1 cellular context compared by ENCODE assay signal in the genomic region with DNA sequence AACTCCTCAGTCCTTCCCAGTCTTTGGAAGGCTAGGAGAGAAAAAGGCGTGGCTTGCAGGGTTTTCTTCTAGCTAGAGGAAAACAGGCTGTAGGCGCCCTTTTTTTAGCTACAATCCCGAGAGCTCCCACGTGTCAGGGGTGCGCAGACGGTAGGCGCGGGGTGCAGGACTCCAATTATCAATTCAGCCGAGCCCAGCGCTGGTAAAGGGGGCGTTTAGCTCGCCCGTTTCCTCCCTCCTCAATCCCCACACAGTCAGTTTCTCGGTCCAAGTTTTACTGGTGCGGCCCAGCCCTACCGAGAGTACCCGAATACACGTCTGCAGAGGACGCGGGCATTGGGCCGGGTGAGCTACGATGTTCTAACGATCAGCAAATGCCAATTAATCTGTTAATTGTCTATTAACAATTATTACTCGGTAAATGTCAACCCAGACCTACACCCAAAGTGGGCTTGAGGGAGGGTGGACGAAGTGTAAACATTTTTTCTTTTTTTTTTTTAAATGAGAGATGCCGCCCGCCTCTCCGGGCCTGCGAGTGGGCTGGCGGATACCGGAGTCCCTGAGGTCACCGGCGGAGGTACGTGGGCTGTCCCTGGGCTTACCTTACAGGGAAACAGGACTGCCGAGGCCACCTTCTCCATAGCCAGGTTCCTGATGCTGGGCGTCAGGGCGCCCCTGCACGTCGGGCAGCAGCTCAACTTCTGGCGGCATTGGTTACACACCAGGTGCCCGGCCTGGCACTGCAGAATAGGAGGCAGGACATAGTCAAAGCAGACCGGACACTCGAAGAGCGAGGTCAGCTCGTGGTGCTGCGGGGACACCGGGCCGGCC.
A peak's percentile ranks its signal among the peaks of the same experiment; 100 is the strongest.
TF ChIP-seq lines count a peak whose summit lies in the region.

No MANE protein-coding gene starts in this region.

TF ChIP-seq in HEK293, 187 proteins besides CTCF, POLR2A, EP300 and RAD21 (continued from another document):
- TF ChIP-seq, protein P1, sequence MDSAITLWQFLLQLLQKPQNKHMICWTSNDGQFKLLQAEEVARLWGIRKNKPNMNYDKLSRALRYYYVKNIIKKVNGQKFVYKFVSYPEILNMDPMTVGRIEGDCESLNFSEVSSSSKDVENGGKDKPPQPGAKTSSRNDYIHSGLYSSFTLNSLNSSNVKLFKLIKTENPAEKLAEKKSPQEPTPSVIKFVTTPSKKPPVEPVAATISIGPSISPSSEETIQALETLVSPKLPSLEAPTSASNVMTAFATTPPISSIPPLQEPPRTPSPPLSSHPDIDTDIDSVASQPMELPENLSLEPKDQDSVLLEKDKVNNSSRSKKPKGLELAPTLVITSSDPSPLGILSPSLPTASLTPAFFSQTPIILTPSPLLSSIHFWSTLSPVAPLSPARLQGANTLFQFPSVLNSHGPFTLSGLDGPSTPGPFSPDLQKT (IDR thresholded peaks at IDR 0.05; ENCODE audit: borderline replicate concordance, low read depth, low read length): no peak
- TF ChIP-seq, protein P2, sequence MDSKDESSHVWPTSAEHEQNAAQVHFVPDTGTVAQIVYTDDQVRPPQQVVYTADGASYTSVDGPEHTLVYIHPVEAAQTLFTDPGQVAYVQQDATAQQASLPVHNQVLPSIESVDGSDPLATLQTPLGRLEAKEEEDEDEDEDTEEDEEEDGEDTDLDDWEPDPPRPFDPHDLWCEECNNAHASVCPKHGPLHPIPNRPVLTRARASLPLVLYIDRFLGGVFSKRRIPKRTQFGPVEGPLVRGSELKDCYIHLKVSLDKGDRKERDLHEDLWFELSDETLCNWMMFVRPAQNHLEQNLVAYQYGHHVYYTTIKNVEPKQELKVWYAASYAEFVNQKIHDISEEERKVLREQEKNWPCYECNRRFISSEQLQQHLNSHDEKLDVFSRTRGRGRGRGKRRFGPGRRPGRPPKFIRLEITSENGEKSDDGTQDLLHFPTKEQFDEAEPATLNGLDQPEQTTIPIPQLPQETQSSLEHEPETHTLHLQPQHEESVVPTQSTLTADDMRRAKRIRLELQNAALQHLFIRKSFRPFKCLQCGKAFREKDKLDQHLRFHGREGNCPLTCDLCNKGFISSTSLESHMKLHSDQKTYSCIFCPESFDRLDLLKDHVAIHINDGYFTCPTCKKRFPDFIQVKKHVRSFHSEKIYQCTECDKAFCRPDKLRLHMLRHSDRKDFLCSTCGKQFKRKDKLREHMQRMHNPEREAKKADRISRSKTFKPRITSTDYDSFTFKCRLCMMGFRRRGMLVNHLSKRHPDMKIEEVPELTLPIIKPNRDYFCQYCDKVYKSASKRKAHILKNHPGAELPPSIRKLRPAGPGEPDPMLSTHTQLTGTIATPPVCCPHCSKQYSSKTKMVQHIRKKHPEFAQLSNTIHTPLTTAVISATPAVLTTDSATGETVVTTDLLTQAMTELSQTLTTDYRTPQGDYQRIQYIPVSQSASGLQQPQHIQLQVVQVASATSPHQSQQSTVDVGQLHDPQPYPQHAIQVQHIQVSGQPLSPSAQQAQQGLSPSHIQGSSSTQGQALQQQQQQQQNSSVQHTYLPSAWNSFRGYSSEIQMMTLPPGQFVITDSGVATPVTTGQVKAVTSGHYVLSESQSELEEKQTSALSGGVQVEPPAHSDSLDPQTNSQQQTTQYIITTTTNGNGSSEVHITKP (tag by site-specific recombination; IDR thresholded peaks at IDR 0.05): peak; percentile 86
- TF ChIP-seq KLF1 (tag by site-specific recombination; IDR thresholded peaks at IDR 0.05) (no peak), ZNF560 (tag by site-specific recombination; IDR thresholded peaks at IDR 0.05; ENCODE audit: borderline replicate concordance) (no peak), ZNF571 (tag by site-specific recombination; IDR thresholded peaks at IDR 0.05) (no peak), ZNF2 (tag by site-specific recombination; IDR thresholded peaks at IDR 0.05) (no peak), ZNF416 (tag by site-specific recombination; IDR thresholded peaks at IDR 0.05) (no peak), ZNF121 (tag by site-specific recombination; IDR thresholded peaks at IDR 0.05) (no peak), ZNF138 (tag by site-specific recombination; IDR thresholded peaks at IDR 0.05; ENCODE audit: borderline replicate concordance) (no peak), KLF10 (tag by site-specific recombination; IDR thresholded peaks at IDR 0.05) (no peak), ZSCAN16 (tag by site-specific recombination; IDR thresholded peaks at IDR 0.05) (no peak), EGR2 (tag by site-specific recombination; IDR thresholded peaks at IDR 0.05; ENCODE audit: low read depth) (peak; percentile 50), ZNF629 (tag by site-specific recombination; IDR thresholded peaks at IDR 0.05) (no peak), ZNF830 (tag by site-specific recombination; IDR thresholded peaks at IDR 0.05; ENCODE audit: low read depth) (no peak), ZNF266 (tag by site-specific recombination; IDR thresholded peaks at IDR 0.05; ENCODE audit: low read depth) (no peak), ZFP69B (tag by site-specific recombination; IDR thresholded peaks at IDR 0.05) (no peak), ZBTB1 (tag by site-specific recombination; IDR thresholded peaks at IDR 0.05) (no peak), ZXDB (tag by site-specific recombination; IDR thresholded peaks at IDR 0.05) (no peak), ZNF19 (tag by site-specific recombination; IDR thresholded peaks at IDR 0.05; ENCODE audit: low read depth) (no peak), ZNF529 (tag by site-specific recombination; IDR thresholded peaks at IDR 0.05; ENCODE audit: insufficient replicate concordance) (no peak), HOXC10 (CRISPR knock-in tag; IDR thresholded peaks at IDR 0.05) (0 out of 2 replicates have a peak, but pooled peaks have one; percentile 27), ZNF660 (tag by site-specific recombination; IDR thresholded peaks at IDR 0.05) (no peak), ZNF292 (tag by site-specific recombination; IDR thresholded peaks at IDR 0.05; ENCODE audit: borderline replicate concordance, low read depth) (no peak)
- TF ChIP-seq, protein P3, sequence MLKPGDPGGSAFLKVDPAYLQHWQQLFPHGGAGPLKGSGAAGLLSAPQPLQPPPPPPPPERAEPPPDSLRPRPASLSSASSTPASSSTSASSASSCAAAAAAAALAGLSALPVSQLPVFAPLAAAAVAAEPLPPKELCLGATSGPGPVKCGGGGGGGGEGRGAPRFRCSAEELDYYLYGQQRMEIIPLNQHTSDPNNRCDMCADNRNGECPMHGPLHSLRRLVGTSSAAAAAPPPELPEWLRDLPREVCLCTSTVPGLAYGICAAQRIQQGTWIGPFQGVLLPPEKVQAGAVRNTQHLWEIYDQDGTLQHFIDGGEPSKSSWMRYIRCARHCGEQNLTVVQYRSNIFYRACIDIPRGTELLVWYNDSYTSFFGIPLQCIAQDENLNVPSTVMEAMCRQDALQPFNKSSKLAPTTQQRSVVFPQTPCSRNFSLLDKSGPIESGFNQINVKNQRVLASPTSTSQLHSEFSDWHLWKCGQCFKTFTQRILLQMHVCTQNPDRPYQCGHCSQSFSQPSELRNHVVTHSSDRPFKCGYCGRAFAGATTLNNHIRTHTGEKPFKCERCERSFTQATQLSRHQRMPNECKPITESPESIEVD (tag by site-specific recombination; IDR thresholded peaks at IDR 0.05): no peak
- TF ChIP-seq, protein P4, sequence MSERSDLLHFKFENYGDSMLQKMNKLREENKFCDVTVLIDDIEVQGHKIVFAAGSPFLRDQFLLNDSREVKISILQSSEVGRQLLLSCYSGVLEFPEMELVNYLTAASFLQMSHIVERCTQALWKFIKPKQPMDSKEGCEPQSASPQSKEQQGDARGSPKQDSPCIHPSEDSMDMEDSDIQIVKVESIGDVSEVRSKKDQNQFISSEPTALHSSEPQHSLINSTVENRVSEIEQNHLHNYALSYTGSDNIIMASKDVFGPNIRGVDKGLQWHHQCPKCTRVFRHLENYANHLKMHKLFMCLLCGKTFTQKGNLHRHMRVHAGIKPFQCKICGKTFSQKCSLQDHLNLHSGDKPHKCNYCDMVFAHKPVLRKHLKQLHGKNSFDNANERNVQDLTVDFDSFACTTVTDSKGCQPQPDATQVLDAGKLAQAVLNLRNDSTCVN (tag by site-specific recombination; optimal IDR thresholded peaks at IDR 0.05): peak; percentile 13
- TF ChIP-seq, protein P5, sequence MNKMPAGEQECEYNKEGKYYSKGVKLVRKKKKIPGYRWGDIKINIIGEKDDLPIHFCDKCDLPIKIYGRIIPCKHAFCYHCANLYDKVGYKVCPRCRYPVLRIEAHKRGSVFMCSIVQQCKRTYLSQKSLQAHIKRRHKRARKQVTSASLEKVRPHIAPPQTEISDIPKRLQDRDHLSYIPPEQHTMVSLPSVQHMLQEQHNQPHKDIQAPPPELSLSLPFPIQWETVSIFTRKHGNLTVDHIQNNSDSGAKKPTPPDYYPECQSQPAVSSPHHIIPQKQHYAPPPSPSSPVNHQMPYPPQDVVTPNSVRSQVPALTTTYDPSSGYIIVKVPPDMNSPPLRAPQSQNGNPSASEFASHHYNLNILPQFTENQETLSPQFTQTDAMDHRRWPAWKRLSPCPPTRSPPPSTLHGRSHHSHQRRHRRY (tag by site-specific recombination; IDR thresholded peaks at IDR 0.05): no peak
- TF ChIP-seq, protein P6, sequence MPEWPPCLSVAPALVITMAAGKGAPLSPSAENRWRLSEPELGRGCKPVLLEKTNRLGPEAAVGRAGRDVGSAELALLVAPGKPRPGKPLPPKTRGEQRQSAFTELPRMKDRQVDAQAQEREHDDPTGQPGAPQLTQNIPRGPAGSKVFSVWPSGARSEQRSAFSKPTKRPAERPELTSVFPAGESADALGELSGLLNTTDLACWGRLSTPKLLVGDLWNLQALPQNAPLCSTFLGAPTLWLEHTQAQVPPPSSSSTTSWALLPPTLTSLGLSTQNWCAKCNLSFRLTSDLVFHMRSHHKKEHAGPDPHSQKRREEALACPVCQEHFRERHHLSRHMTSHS (tag by site-specific recombination; IDR thresholded peaks at IDR 0.05): no peak
- TF ChIP-seq, protein P7, sequence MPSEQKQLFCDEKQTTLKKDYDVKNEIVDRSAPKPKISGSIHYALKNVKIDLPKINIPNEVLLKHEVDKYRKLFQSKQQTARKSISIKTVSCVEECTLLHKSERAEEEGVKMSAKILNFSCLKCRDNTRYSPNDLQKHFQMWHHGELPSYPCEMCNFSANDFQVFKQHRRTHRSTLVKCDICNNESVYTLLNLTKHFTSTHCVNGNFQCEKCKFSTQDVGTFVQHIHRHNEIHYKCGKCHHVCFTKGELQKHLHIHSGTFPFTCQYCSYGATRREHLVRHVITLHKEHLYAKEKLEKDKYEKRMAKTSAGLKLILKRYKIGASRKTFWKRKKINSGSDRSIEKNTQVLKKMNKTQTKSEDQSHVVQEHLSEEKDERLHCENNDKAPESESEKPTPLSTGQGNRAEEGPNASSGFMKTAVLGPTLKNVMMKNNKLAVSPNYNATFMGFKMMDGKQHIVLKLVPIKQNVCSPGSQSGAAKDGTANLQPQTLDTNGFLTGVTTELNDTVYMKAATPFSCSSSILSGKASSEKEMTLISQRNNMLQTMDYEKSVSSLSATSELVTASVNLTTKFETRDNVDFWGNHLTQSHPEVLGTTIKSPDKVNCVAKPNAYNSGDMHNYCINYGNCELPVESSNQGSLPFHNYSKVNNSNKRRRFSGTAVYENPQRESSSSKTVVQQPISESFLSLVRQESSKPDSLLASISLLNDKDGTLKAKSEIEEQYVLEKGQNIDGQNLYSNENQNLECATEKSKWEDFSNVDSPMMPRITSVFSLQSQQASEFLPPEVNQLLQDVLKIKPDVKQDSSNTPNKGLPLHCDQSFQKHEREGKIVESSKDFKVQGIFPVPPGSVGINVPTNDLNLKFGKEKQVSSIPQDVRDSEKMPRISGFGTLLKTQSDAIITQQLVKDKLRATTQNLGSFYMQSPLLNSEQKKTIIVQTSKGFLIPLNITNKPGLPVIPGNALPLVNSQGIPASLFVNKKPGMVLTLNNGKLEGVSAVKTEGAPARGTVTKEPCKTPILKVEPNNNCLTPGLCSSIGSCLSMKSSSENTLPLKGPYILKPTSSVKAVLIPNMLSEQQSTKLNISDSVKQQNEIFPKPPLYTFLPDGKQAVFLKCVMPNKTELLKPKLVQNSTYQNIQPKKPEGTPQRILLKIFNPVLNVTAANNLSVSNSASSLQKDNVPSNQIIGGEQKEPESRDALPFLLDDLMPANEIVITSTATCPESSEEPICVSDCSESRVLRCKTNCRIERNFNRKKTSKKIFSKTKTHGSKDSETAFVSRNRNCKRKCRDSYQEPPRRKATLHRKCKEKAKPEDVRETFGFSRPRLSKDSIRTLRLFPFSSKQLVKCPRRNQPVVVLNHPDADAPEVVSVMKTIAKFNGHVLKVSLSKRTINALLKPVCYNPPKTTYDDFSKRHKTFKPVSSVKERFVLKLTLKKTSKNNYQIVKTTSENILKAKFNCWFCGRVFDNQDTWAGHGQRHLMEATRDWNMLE (tag by site-specific recombination; conservative IDR thresholded peaks at IDR 0.05; ENCODE audit: low read depth): no peak
